Comparison of ENCODE assay signal across 22 cellular contexts in the genomic region with DNA sequence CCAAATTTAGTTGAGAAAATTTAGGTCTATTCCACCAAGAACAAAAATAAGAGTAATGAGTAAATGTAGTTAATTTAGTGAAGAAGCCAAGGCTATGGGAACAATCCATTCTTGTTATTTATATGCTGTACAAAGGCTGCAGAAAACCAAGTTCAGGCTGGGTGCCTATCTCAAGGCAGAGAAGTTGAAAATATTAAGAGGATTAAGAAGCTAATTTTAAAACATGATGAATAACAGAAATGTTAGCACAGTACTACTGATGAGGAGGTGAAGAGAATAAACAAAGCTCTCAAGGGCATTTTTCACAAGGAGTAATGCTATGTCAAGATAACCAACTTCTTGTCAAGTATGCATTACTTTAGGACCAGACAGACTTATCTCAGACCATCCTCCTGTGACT.
"Had no signal": no experiment of that assay in that cellular context is flagged by ENCODE, and none has a peak within 500 bp of the region (broad histone marks: within the 10 kb centered on the region; RNA-seq: fewer than 3 reads in every experiment).

No MANE protein-coding gene starts in this region.

- H3K27ac ChIP-seq: SK-N-MC, VCaP had no signal

- DNase-seq: activated CD4-positive, alpha-beta memory T cell treated with anti-CD3 and anti-CD28 coated beads, Interleukin-2, amount 10 ng/mL, durations not matched to agents 7 days and 5 days; activated CD4-positive, alpha-beta T cell treated with anti-CD3 and anti-CD28 coated beads, Interleukin-2, amount 10 ng/mL, durations not matched to agents 7 days and 5 days; activated CD4-positive, CD25-positive, alpha-beta regulatory T cell; activated gamma-delta T cell; activated naive CD4-positive, alpha-beta T cell treated with anti-CD3 and anti-CD28 coated beads for 36 hours; activated T-cell treated with anti-CD3 and anti-CD28 coated beads for 4 hours; activated T-cell treated with anti-CD3 and anti-CD28 coated beads, Interleukin-2, amount 50 U/mL, for 48 hours; amygdala; central memory CD4-positive, alpha-beta T cell; Kasumi-1; KBM-7; NCI-H1048; NCI-H146; NCI-H187 treated with DMSO at 0.1 percent for 48 hours; NCI-H2081 treated with DMSO at 0.1 percent for 48 hours; NCI-H446; PC-3; T-cell had no signal

- ATAC-seq: activated T-helper 17 cell treated with anti-CD3 and anti-CD28 coated beads, Interleukin-2, amount 50 U/mL, for 72 hours; PC-3; T-cell had no signal

- H3K4me3 ChIP-seq: SK-N-MC had no signal

- FAIRE-seq: RCC 7860 had no signal
